ENCODE assay signal across 5 cellular contexts in the genomic region with DNA sequence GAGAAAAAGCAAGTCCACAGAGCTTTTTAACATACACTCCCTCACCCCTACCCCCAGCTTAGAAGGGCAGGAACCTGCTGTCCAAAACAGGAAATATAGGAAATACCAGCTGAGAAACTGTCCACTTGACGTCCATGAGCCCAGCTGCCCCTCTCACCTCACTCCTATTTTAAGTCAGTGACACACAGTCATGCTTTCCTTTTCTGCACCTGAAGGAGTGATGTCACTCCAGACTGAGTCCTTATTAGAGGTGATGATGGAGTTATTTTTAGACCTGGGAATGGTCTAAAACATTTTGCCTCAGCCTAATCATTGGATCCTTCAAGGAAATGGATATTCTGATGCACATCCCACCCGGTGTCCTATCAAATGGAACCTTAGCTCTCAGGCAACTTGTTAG.
DNase-seq lines count a peak whose midpoint lies in the region; ATAC-seq, FAIRE-seq and TF ChIP-seq lines count a peak whose summit lies in the region.
"Not testable (repeated sequence)": the region's sequence is repeated elsewhere in the genome, so short reads cannot be mapped to it uniquely, and the experiment has no call there.

No MANE protein-coding gene starts in this region.

- dilution Hi-C loops in endothelial cell of umbilical vein (cut with MboI; ENCODE audit: extremely low pct_ligation_motif_present, low sequenced_read_pairs), result not testable (repeated sequence)

- not testable (repeated sequence) for H3K4me3 ChIP-seq in bronchial epithelial cell (ENCODE audit: low read depth, low read length); endothelial cell of umbilical vein (replicated peaks in 1 of 3; ENCODE audit: insufficient read depth in 1 of 3, low read depth in 1 of 3, low read length in 3 of 3); psoas muscle; gastrocnemius medialis

- H3K36me3 ChIP-seq in bronchial epithelial cell (ENCODE audit: control insufficient read depth, insufficient read depth, low read length); endothelial cell of umbilical vein (ENCODE audit: control insufficient read depth in 2 of 2, extremely low read depth in 1 of 2, insufficient read depth in 2 of 2, low read length in 2 of 2); psoas muscle (ENCODE audit: insufficient read depth in 1 of 2, low read depth in 1 of 2); gastrocnemius medialis: not testable (repeated sequence)

- not testable (repeated sequence) for H3K27me3 ChIP-seq in bronchial epithelial cell (ENCODE audit: control insufficient read depth, insufficient read depth, low read length); endothelial cell of umbilical vein (ENCODE audit: control insufficient read depth in 2 of 2, insufficient read depth in 2 of 2, low read length in 2 of 2); psoas muscle (ENCODE audit: insufficient read depth in 3 of 3, low read length in 2 of 3); gastrocnemius medialis

- not testable (repeated sequence) for H4K20me1 ChIP-seq in endothelial cell of umbilical vein (replicated peaks; ENCODE audit: control insufficient read depth, extremely low read depth, insufficient read depth, low read length)

- not testable (repeated sequence) for H3K4me2 ChIP-seq in endothelial cell of umbilical vein (ENCODE audit: insufficient read depth, low read length)

- POLR2A ChIA-PET in endothelial cell of umbilical vein (lab: Charles Lee), result not testable (repeated sequence)

- CTCF ChIA-PET in endothelial cell of umbilical vein (lab: Charles Lee), result not testable (repeated sequence)

- H3K4me1 ChIP-seq in endothelial cell of umbilical vein (ENCODE audit: control insufficient read depth, extremely low read depth, insufficient read depth, low read length); psoas muscle; gastrocnemius medialis: not testable (repeated sequence)

- H3K9ac ChIP-seq in endothelial cell of umbilical vein (replicated peaks; ENCODE audit: extremely low read depth, insufficient read depth, low read length), result not testable (repeated sequence)

- in situ Hi-C loops in gastrocnemius medialis (cut with MboI; ENCODE audit: low sequenced_read_pairs in 4 of 4), result not testable (repeated sequence)

- ATAC-seq in left ventricle myocardium superior (peak; percentile 38), psoas muscle (peak; percentile 78 to 96 (median 95)), gastrocnemius medialis (peak; percentile 78 to 85)

- H3K9me3 ChIP-seq in endothelial cell of umbilical vein (replicated peaks; ENCODE audit: control insufficient read depth, insufficient read depth, low read length); psoas muscle; gastrocnemius medialis: not testable (repeated sequence)

- peak; percentile 7 for FAIRE-seq in bronchial epithelial cell (lab: Jason Lieb, UNC)
- FAIRE-seq in endothelial cell of umbilical vein (lab: Jason Lieb, UNC), result peak; percentile 70

- not testable (repeated sequence) for BruUV-seq in endothelial cell of umbilical vein (replicated peaks; lab: Mats Ljungman, UMichigan)

- H3K27ac ChIP-seq in endothelial cell of umbilical vein (ENCODE audit: insufficient read depth, low read depth, low read length); psoas muscle; gastrocnemius medialis: not testable (repeated sequence)

- H2AFZ ChIP-seq in endothelial cell of umbilical vein (ENCODE audit: low read depth, low read length), result not testable (repeated sequence)

- not testable (repeated sequence) for DNase-seq in bronchial epithelial cell (ENCODE audit: low read depth); endothelial cell of umbilical vein (ENCODE audit: low read depth, low spot score); left ventricle myocardium superior; psoas muscle; gastrocnemius medialis

- TF ChIP-seq POLR2A in endothelial cell of umbilical vein (IDR thresholded peaks at IDR 0.05; ENCODE audit: low read depth, low read length); gastrocnemius medialis (IDR thresholded peaks at IDR 0.05): not testable (repeated sequence)

- H3K79me2 ChIP-seq in endothelial cell of umbilical vein (ENCODE audit: control insufficient read depth, insufficient read depth, low read length), result not testable (repeated sequence)

- intact Hi-C loops in endothelial cell of umbilical vein (cut with micrococcal nuclease); left ventricle myocardium superior (cut with micrococcal nuclease); psoas muscle (cut with DNase I); gastrocnemius medialis (cut with DNase I; ENCODE audit: low total_unique reads): not testable (repeated sequence)

- not testable (repeated sequence) for TF ChIP-seq CTCF in bronchial epithelial cell (IDR thresholded peaks at IDR 0.05; ENCODE audit: insufficient read depth, low read length, severe bottlenecking); endothelial cell of umbilical vein (IDR thresholded peaks at IDR 0.05; ENCODE audit: extremely low read depth in 1 of 2, insufficient read depth in 1 of 2, low read depth in 1 of 2, low read length in 2 of 2); psoas muscle (IDR thresholded peaks at IDR 0.05); gastrocnemius medialis (IDR thresholded peaks at IDR 0.05 in 4 of 5, conservative IDR thresholded peaks at IDR 0.05 in 1 of 5)

- WGBS in psoas muscle, 3 donors, result no CpG with 5 or more reads among the region's 2 CpGs

- not testable (repeated sequence) for H3K9me1 ChIP-seq in endothelial cell of umbilical vein (replicated peaks; ENCODE audit: control insufficient read depth, extremely low read depth, insufficient read depth, low read length)

Comparison
In these comparisons a context has a peak if more than half of its experiments do, and no peak if none do; other contexts are left out.
1. ATAC-seq: peak in every context shown above with its lines; median percentile 95 in psoas muscle; 82 in gastrocnemius medialis; 38 in left ventricle myocardium superior.